In genomic region chr5:179694561-179694960, GRCh38 we compare ENCODE assay signal across 17 cellular contexts. TPM values are rescaled to one million over a fixed set of nuclear protein-coding genes. Genes with fewer than 3 reads are reported as not detected.
DNase-seq lines count a peak whose midpoint lies in the region; ATAC-seq and TF ChIP-seq lines count a peak whose summit lies in the region.
"Had no signal": no experiment of that assay in that cellular context is flagged by ENCODE, and none has a peak within 500 bp of the region (broad histone marks: within the 10 kb centered on the region; RNA-seq: fewer than 3 reads in every experiment).

No MANE protein-coding gene starts in this region.

- H3K36me3 Mint-ChIP-seq in CD4-positive, alpha-beta T cell (ENCODE audit: low read depth) = peaks cover 18% of the 10 kb centered on the region
- peaks cover 2% of the 10 kb centered on the region for H3K36me3 Mint-ChIP-seq in IgD-negative memory B cell
- no peaks in the 10 kb centered on the region for H3K36me3 Mint-ChIP-seq in immature natural killer cell

- H3K27ac ChIP-seq in CD4-positive, alpha-beta T cell (ENCODE audit: low read depth, low read length) = no peak overlapping the region
- no peak overlapping the region for H3K27ac ChIP-seq in osteoblast (ENCODE audit: low read depth, low read length)

- no peak overlapping the region for H3K27ac Mint-ChIP-seq in CD4-positive, alpha-beta T cell
- H3K27ac Mint-ChIP-seq in IgD-negative memory B cell (peak overlapping the region in 2 of 3 donors; percentile 0 to 92), immature natural killer cell (peak overlapping the region in 5 of 6 donors; percentile 13 to 70 (median 17))

- H3K9me3 ChIP-seq in CD4-positive, alpha-beta T cell (ENCODE audit: control insufficient read depth, low read length) = no peaks in the 10 kb centered on the region
- H3K9me3 ChIP-seq in osteoblast (ENCODE audit: low read depth, low read length) = no peaks in the 10 kb centered on the region
- H3K9me3 ChIP-seq: BE2C had no signal

- intact Hi-C loops in CD4-positive, alpha-beta T cell (cut with DNase I, micrococcal nuclease) = loop anchor here in 1 of 2 experiments (10.0 kb wide), 1 partner anchor 1070 kb away; the partner anchor contains the start of gene CLK4

- H3K4me3 Mint-ChIP-seq in CD4-positive, alpha-beta T cell = peak overlapping the region; percentile 58
- H3K4me3 Mint-ChIP-seq in IgD-negative memory B cell (peak overlapping the region in 1 of 4 donors; percentile 75), immature natural killer cell (no peak overlapping the region)
- H3K4me3 Mint-ChIP-seq: H9 had no signal

- H3K36me3 ChIP-seq in osteoblast (ENCODE audit: insufficient read depth, low read length) = no peaks in the 10 kb centered on the region
- H3K36me3 ChIP-seq: BE2C had no signal

- TF ChIP-seq CTCF in CD4-positive, alpha-beta T cell (IDR thresholded peaks at IDR 0.05) = no peak
- TF ChIP-seq CTCF in osteoblast (IDR thresholded peaks at IDR 0.05; ENCODE audit: extremely low read depth, low read depth, low read length) = no peak

- H3K4me1 ChIP-seq in osteoblast (ENCODE audit: insufficient read depth, low read length) = peaks cover 5% of the 10 kb centered on the region
- H3K4me1 ChIP-seq: BE2C had no signal

- no peak for ATAC-seq in CD4-positive, alpha-beta T cell (ENCODE audit: poor library complexity)
- ATAC-seq in GM18858 (IDR thresholded peaks at IDR 0.05; ENCODE audit: unreplicated experiment) (no peak), GM21381 (IDR thresholded peaks at IDR 0.05; ENCODE audit: unreplicated experiment) (no peak)
- ATAC-seq: HepG2 had no signal

- H3K4me2 ChIP-seq in osteoblast (ENCODE audit: insufficient read depth, low read length) = no peak overlapping the region

- POLR2A ChIA-PET in CD4-positive, alpha-beta T cell (lab: Charles Lee) = no interaction called here

- H3K79me2 ChIP-seq in osteoblast (ENCODE audit: insufficient read depth, low read length) = peaks cover 10% of the 10 kb centered on the region

- no peak overlapping the region for H2AFZ ChIP-seq in osteoblast (ENCODE audit: low read length)

- H4K20me1 ChIP-seq in osteoblast (ENCODE audit: insufficient read depth, low read length) = peaks cover 4% of the 10 kb centered on the region

- H3K27me3 ChIP-seq in CD4-positive, alpha-beta T cell (ENCODE audit: control insufficient read depth, insufficient read depth, low read length) = no peaks in the 10 kb centered on the region
- H3K27me3 ChIP-seq in osteoblast (ENCODE audit: insufficient read depth, low read length) = no peaks in the 10 kb centered on the region
- H3K27me3 ChIP-seq: BE2C had no signal

- H3K4me3 ChIP-seq in osteoblast (ENCODE audit: insufficient read depth, low read length) = no peak overlapping the region

- H3K4me1 Mint-ChIP-seq in CD4-positive, alpha-beta T cell (ENCODE audit: low read depth) = peaks cover 28% of the 10 kb centered on the region
- H3K4me1 Mint-ChIP-seq in IgD-negative memory B cell (peaks cover 10 to 15% (median 12%) of the 10 kb centered on the region in 3 donors), immature natural killer cell (peaks cover 26 to 35% of the 10 kb centered on the region in 2 donors)

- DNase-seq in CD4-positive, alpha-beta T cell = no peak
- DNase-seq in immature natural killer cell = no peak
- peak; percentile 31 for DNase-seq in osteoblast (ENCODE audit: insufficient read length, low spot score, missing footprints)
- DNase-seq in effector CD8-positive, alpha-beta T cell (lab: John Stamatoyannopoulos, UW) = no peak
- DNase-seq: ACHN; BE2C; C1 segment of cervical spinal cord; CD4-positive, alpha-beta memory T cell; DMS153; DMS79; GDM1; H9 had no signal

- H3K27me3 Mint-ChIP-seq in CD4-positive, alpha-beta T cell = no peaks in the 10 kb centered on the region
- H3K27me3 Mint-ChIP-seq in IgD-negative memory B cell (no peaks in the 10 kb centered on the region), immature natural killer cell (ENCODE audit: low read depth in 3 of 3) (peaks cover 2 to 19% (median 12%) of the 10 kb centered on the region in 3 donors)
- H3K27me3 Mint-ChIP-seq: CD4-positive, alpha-beta memory T cell had no signal

- CTCF ChIA-PET in CD4-positive, alpha-beta T cell (lab: Charles Lee) = no interaction called here

- no peaks in the 10 kb centered on the region for H3K9me3 Mint-ChIP-seq in CD4-positive, alpha-beta T cell
- no peaks in the 10 kb centered on the region for H3K9me3 Mint-ChIP-seq in IgD-negative memory B cell
- no peaks in the 10 kb centered on the region for H3K9me3 Mint-ChIP-seq in immature natural killer cell
- H3K9me3 Mint-ChIP-seq: CD4-positive, alpha-beta memory T cell; H9 had no signal

RNA-seq across cellular contexts. Expression of gene CANX, which starts 4.2 kb away (rescaled TPM):
- 100 to 1,000 TPM; 150 to 152 TPM for total RNA-seq in CD4-positive, alpha-beta T cell
- polyA plus RNA-seq in IgD-negative memory B cell (147 TPM), immature natural killer cell (100 to 1,000 TPM; 240 to 326 (median 325) TPM)
- 689 and 698 TPM in 2 replicates for total RNA-seq in osteoblast

RNA-seq across cellular contexts. Expression of gene CBY3, which starts 13.7 kb away (rescaled TPM):
- under 1 TPM; 0.36 to 0.64 TPM for total RNA-seq in CD4-positive, alpha-beta T cell
- 0.64 TPM for polyA plus RNA-seq in IgD-negative memory B cell
- polyA plus RNA-seq in immature natural killer cell = 1 to 10 TPM in 1 of 3 donors, under 1 TPM in 2; 0.56 to 1.3 (median 0.86) TPM
- not detected in 2 replicates for total RNA-seq in osteoblast
- total RNA-seq: Daoy, HepG2 had no signal
- polyA plus RNA-seq: HepG2 had no signal

RNA-seq across cellular contexts. Expression of gene MAML1, which starts 38.1 kb away (rescaled TPM):
- 10 to 100 TPM; 21.8 to 22.2 TPM for total RNA-seq in CD4-positive, alpha-beta T cell
- polyA plus RNA-seq in IgD-negative memory B cell = 4.7 TPM
- 1 to 10 TPM in 2 of 3 donors, under 1 TPM in 1; 0.59 to 8.5 (median 1.5) TPM for polyA plus RNA-seq in immature natural killer cell
- 12.4 and 14.1 TPM in 2 replicates for total RNA-seq in osteoblast
